15 cellular contexts compared by ENCODE assay signal in the genomic region with DNA sequence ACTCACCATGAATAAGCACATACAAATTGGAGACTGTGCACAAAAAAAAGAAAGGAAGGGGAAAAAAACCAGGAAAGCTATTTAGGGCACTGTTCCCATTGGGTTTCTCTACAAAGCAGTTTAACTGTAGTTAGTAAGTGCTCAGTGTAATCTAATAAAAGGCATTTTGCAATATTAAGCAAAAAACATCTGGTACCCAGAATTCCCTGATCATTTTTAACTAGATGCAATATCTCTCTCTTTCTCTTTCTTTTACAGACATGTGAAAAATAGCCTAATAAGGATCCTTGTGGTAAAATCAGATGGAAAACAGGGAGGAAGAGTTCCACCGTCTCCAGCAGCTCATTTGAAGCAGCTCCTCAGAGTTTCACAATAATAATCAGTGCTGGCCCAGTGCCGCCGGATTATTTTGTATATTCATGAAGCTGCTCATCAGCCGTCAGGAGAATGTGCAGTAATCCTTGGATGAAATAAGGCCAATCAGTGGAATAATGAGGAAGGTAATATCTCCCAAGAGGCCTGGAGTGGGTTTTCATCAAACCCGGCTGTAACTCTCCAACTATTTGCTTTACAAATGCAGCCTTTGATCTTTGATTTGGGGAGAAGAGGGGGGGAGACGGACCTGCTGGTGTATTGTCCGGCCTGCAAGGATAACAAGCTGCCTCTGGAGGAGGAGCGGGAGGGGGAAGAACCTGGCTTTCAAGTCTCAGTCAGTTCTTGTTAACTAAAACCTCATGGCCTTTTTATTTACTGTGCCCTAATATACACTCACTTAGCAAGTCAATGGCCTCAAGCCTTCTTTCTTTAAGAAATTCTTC.
DNase-seq lines count a peak whose midpoint lies in the region; ATAC-seq lines count a peak whose summit lies in the region.
"Had no signal": no experiment of that assay in that cellular context is flagged by ENCODE, and none has a peak within 500 bp of the region (broad histone marks: within the 10 kb centered on the region; RNA-seq: fewer than 3 reads in every experiment).

No MANE protein-coding gene starts in this region.

- H3K4me3 ChIP-seq in HUES48 (ENCODE audit: low read depth, low read length) = 0 out of 2 replicates have a peak overlapping the region, but pooled peaks have one; percentile 8
- H3K4me3 ChIP-seq in adipocyte (ENCODE audit: low read length) = peak overlapping the region; percentile 6
- H3K4me3 ChIP-seq in mesendoderm (ENCODE audit: low read length) = no peak overlapping the region
- H3K4me3 ChIP-seq: lower lobe of right lung had no signal

- ATAC-seq in stimulated activated naive CD8-positive, alpha-beta T cell treated with anti-CD3 and anti-CD28 coated beads, Interleukin-15, Interleukin-2, amounts not matched to agents 100 U/mL and 50 U/mL, for 24 hours = no peak
- ATAC-seq: activated CD4-positive, alpha-beta T cell treated with anti-CD3 and anti-CD28 coated beads for 36 hours; activated naive CD8-positive, alpha-beta T cell treated with anti-CD3 and anti-CD28 coated beads, Interleukin-2, amount 50 U/mL, for 24 hours; lower lobe of right lung; Panc1 had no signal

- DNase-seq in AG08395 (ENCODE audit: low spot score) (peak; percentile 6), adipocyte (ENCODE audit: low read depth) (no peak), mesendoderm (peak; percentile 35), GF-D8 (lab: John Stamatoyannopoulos, UW) (no peak), epidermal melanocyte (ENCODE audit: insufficient read length, low spot score) (no peak)
- DNase-seq in stimulated activated naive CD8-positive, alpha-beta T cell treated with anti-CD3 and anti-CD28 coated beads, Interleukin-15, Interleukin-2, amounts not matched to agents 100 U/mL and 50 U/mL, for 24 hours = no peak
- DNase-seq in activated CD4-positive, alpha-beta T cell treated with anti-CD3 and anti-CD28 coated beads for 4 hours = no peak
- DNase-seq: activated CD4-positive, alpha-beta T cell treated with anti-CD3 and anti-CD28 coated beads for 36 hours; activated naive CD8-positive, alpha-beta T cell treated with anti-CD3 and anti-CD28 coated beads, Interleukin-2, amount 50 U/mL, for 24 hours; HFFc6; lower lobe of right lung; T-helper 2 cell had no signal

- no peak overlapping the region for H3K9ac ChIP-seq in HUES48 (ENCODE audit: low read depth, low read length)
- H3K9ac ChIP-seq in adipocyte (ENCODE audit: low read length) = no peak overlapping the region
- H3K9ac ChIP-seq in mesendoderm (ENCODE audit: low read length) = no peak overlapping the region

- H3K4me2 ChIP-seq in mesendoderm (ENCODE audit: low read length) = no peak overlapping the region

- no peak overlapping the region for H3K23ac ChIP-seq in mesendoderm (ENCODE audit: low read length)

- no peak overlapping the region for H2BK5ac ChIP-seq in mesendoderm (ENCODE audit: low read length)

- H3K27ac ChIP-seq in HUES48 (ENCODE audit: low read depth, low read length) (peak overlapping the region; percentile 73), mesendoderm (ENCODE audit: low read depth, low read length) (no peak overlapping the region)
- H3K27ac ChIP-seq: lower lobe of right lung, neutrophil had no signal

- no peak overlapping the region for H2AK5ac ChIP-seq in mesendoderm (ENCODE audit: low read length)

- H3K4ac ChIP-seq in mesendoderm (ENCODE audit: low read depth, low read length) = no peak overlapping the region

- no peak overlapping the region for H2BK120ac ChIP-seq in mesendoderm (ENCODE audit: low read depth, low read length)

- H3K36me3 ChIP-seq in HUES48 (ENCODE audit: control insufficient read depth, insufficient read depth, low read length) = no peaks in the 10 kb centered on the region
- H3K36me3 ChIP-seq in adipocyte (ENCODE audit: control insufficient read depth, insufficient read depth, low read length, severe bottlenecking) = no peaks in the 10 kb centered on the region
- H3K36me3 ChIP-seq in mesendoderm (ENCODE audit: control insufficient read depth, insufficient read depth, low read length) = no peaks in the 10 kb centered on the region
- H3K36me3 ChIP-seq: lower lobe of right lung, neutrophil had no signal

- H3K79me1 ChIP-seq in mesendoderm (ENCODE audit: low read length) = no peaks in the 10 kb centered on the region

- no CpG with 5 or more reads among the region's 8 CpGs for WGBS in mesendoderm (ENCODE audit: extremely low coverage, insufficient coverage, low lambda C conversion rate)

- no peaks in the 10 kb centered on the region for H3K27me3 ChIP-seq in HUES48 (ENCODE audit: control insufficient read depth, insufficient read depth, low read length)
- H3K27me3 ChIP-seq in adipocyte (replicated peaks; ENCODE audit: control insufficient read depth, insufficient read depth, low read length) = peaks cover 6% of the 10 kb centered on the region
- H3K27me3 ChIP-seq in mesendoderm (ENCODE audit: insufficient read depth, low read length, poor library complexity) = no peaks in the 10 kb centered on the region
- H3K27me3 ChIP-seq: neutrophil had no signal

- no peak overlapping the region for H3K18ac ChIP-seq in mesendoderm (ENCODE audit: low read length)

- H4K5ac ChIP-seq in mesendoderm (ENCODE audit: low read length) = no peak overlapping the region

- H3K4me1 ChIP-seq in HUES48 (ENCODE audit: control insufficient read depth, insufficient read depth, low read length) (peaks cover 31% of the 10 kb centered on the region), adipocyte (ENCODE audit: control insufficient read depth, insufficient read depth, low read length) (peaks cover 6% of the 10 kb centered on the region), mesendoderm (ENCODE audit: control insufficient read depth, low read depth, low read length) (peaks cover 2% of the 10 kb centered on the region)
- H3K4me1 ChIP-seq: lower lobe of right lung had no signal

- no peaks in the 10 kb centered on the region for H3K79me2 ChIP-seq in mesendoderm (ENCODE audit: control insufficient read depth, insufficient read depth, low read length)

- H3K9me3 ChIP-seq in HUES48 (ENCODE audit: control insufficient read depth, insufficient read depth, low read length) = no peaks in the 10 kb centered on the region
- peaks cover 2% of the 10 kb centered on the region for H3K9me3 ChIP-seq in adipocyte (ENCODE audit: control insufficient read depth, low read length)
- H3K9me3 ChIP-seq: lower lobe of right lung, neutrophil had no signal

- no peak overlapping the region for H2BK15ac ChIP-seq in mesendoderm (replicated peaks; ENCODE audit: low read depth)

- no peak overlapping the region for H3K56ac ChIP-seq in mesendoderm (ENCODE audit: low read length)

- no peak overlapping the region for H4K8ac ChIP-seq in mesendoderm (ENCODE audit: low read depth, low read length)

Comparison
In these comparisons a context has a peak if more than half of its experiments do, and no peak if none do; other contexts are left out.
1. DNase-seq: peak in AG08395 (single experiment) and mesendoderm (single experiment); none in adipocyte (single experiment), stimulated activated naive CD8-positive, alpha-beta T cell treated with anti-CD3 and anti-CD28 coated beads, Interleukin-15, Interleukin-2, amounts not matched to agents 100 U/mL and 50 U/mL, for 24 hours (single experiment), GF-D8 (single experiment), activated CD4-positive, alpha-beta T cell treated with anti-CD3 and anti-CD28 coated beads for 4 hours (0 of 2) and epidermal melanocyte (single experiment).